Comparison of ENCODE assay signal across 15 cellular contexts in genomic region chr5:143234162-143234842, GRCh38.
"Had no signal": no experiment of that assay in that cellular context is flagged by ENCODE, and none has a peak within 500 bp of the region (broad histone marks: within the 10 kb centered on the region; RNA-seq: fewer than 3 reads in every experiment).

No MANE protein-coding gene starts in this region.

- DNase-seq: activated B cell treated with CpG ODN at 0.5 μM for 24 hours; activated CD4-positive, alpha-beta T cell treated with anti-CD3 and anti-CD28 coated beads, Interleukin-2, amount 10 ng/mL, durations not matched to agents 7 days and 5 days; effector memory CD8-positive, alpha-beta T cell; erythroblast; head of caudate nucleus; left ventricle myocardium inferior; SK-N-SH; spleen; stimulated activated CD4-positive, alpha-beta T cell treated with anti-CD3 and anti-CD28 coated beads, Interleukin-1b, Interleukin-23, amount 100 ng/mL, for 48 hours; stimulated activated naive B cell treated with anti-CD40 and anti-IgM and Interleukin-4, amounts not matched to agents 10 μg/mL and 1 μg/mL and 100 μg/mL, for 72 hours had no signal

- H3K27ac Mint-ChIP-seq: activated B cell treated with CpG ODN at 0.5 μM for 24 hours; activated CD4-positive, alpha-beta T cell treated with anti-CD3 and anti-CD28 coated beads, Interleukin-2, amount 10 ng/mL, durations not matched to agents 7 days and 5 days; activated naive CD4-positive, alpha-beta T cell treated with anti-CD3 and anti-CD28 coated beads, Interleukin-2, amount 50 U/mL, for 24 hours; brain; effector memory CD8-positive, alpha-beta T cell; stimulated activated naive B cell treated with anti-CD40 and anti-IgM and Interleukin-4, amounts not matched to agents 10 μg/mL and 1 μg/mL and 100 μg/mL, for 72 hours; T-helper 1 cell treated with Interleukin-12 subunit alpha and Interleukin-12 subunit beta and Interleukin-4 antibody, amounts not matched to agents 30 μg/mL and 1 μg/mL, for 36 hours had no signal

- H3K27me3 Mint-ChIP-seq: activated CD4-positive, alpha-beta T cell treated with anti-CD3 and anti-CD28 coated beads, Interleukin-2, amount 10 ng/mL, durations not matched to agents 7 days and 5 days; dendritic cell treated with granulocyte-macrophage colony-stimulating factor and Interleukin-4, amounts not matched to agents 40 ng/mL and 50 ng/mL, for 4 days; effector memory CD8-positive, alpha-beta T cell had no signal

- H3K36me3 Mint-ChIP-seq: brain; neural progenitor cell; stimulated activated naive B cell treated with anti-CD40 and anti-IgM and Interleukin-4, amounts not matched to agents 10 μg/mL and 1 μg/mL and 100 μg/mL, for 72 hours had no signal

- ATAC-seq: effector memory CD8-positive, alpha-beta T cell; stimulated activated naive B cell treated with anti-CD40 and anti-IgM and Interleukin-4, amounts not matched to agents 10 μg/mL and 1 μg/mL and 100 μg/mL, for 72 hours had no signal

- H3K4me3 Mint-ChIP-seq: activated B cell treated with CpG ODN at 0.5 μM for 24 hours; activated CD4-positive, alpha-beta T cell treated with anti-CD3 and anti-CD28 coated beads, Interleukin-2, amount 10 ng/mL, durations not matched to agents 7 days and 5 days; activated naive CD4-positive, alpha-beta T cell treated with anti-CD3 and anti-CD28 coated beads, Interleukin-2, amount 50 U/mL, for 24 hours; brain; dendritic cell treated with granulocyte-macrophage colony-stimulating factor and Interleukin-4, amounts not matched to agents 40 ng/mL and 50 ng/mL, for 4 days; effector memory CD8-positive, alpha-beta T cell; neural progenitor cell; stimulated activated naive B cell treated with anti-CD40 and anti-IgM and Interleukin-4, amounts not matched to agents 10 μg/mL and 1 μg/mL and 100 μg/mL, for 72 hours; T-helper 1 cell treated with Interleukin-12 subunit alpha and Interleukin-12 subunit beta and Interleukin-4 antibody, amounts not matched to agents 30 μg/mL and 1 μg/mL, for 36 hours had no signal

- H3K9me3 Mint-ChIP-seq: activated B cell treated with CpG ODN at 0.5 μM for 24 hours; activated CD4-positive, alpha-beta T cell treated with anti-CD3 and anti-CD28 coated beads, Interleukin-2, amount 10 ng/mL, durations not matched to agents 7 days and 5 days; activated naive CD4-positive, alpha-beta T cell treated with anti-CD3 and anti-CD28 coated beads, Interleukin-2, amount 50 U/mL, for 24 hours; brain; dendritic cell treated with granulocyte-macrophage colony-stimulating factor and Interleukin-4, amounts not matched to agents 40 ng/mL and 50 ng/mL, for 4 days; effector memory CD8-positive, alpha-beta T cell; neural progenitor cell had no signal
